In genomic region chr5:92017786-92018185, GRCh38 we compare ENCODE assay signal across 16 cellular contexts.
A peak's percentile ranks its signal among the peaks of the same experiment; 100 is the strongest.
DNase-seq lines count a peak whose midpoint lies in the region; ATAC-seq, FAIRE-seq and TF ChIP-seq lines count a peak whose summit lies in the region.
"Had no signal": no experiment of that assay in that cellular context is flagged by ENCODE, and none has a peak within 500 bp of the region (broad histone marks: within the 10 kb centered on the region; RNA-seq: fewer than 3 reads in every experiment).

No MANE protein-coding gene starts in this region.

- H3K27me3 ChIP-seq in adipocyte (replicated peaks; ENCODE audit: control insufficient read depth, insufficient read depth, low read length): no peaks in the 10 kb centered on the region
- H3K27me3 ChIP-seq: heart left ventricle, tibial artery had no signal

- TF ChIP-seq RAD21 in A549 (conservative IDR thresholded peaks at IDR 0.05 in 1 of 2, IDR thresholded peaks at IDR 0.05 in 1 of 2): no peak

- intact Hi-C loops in Right ventricle myocardium superior (cut with DNase I): no loop called here

- H3K4me2 ChIP-seq in A549: peak overlapping the region; percentile 51

- no peak for TF ChIP-seq EP300 in A549 (IDR thresholded peaks at IDR 0.05)

- POLR2A ChIA-PET in A549 (lab: Yijun Ruan, JAX) (no interaction called here), HEK293T (lab: Yijun Ruan, JAX) (no interaction called here)

- FAIRE-seq in A549 (lab: Jason Lieb, UNC): no peak
- FAIRE-seq: K562 had no signal

- H3K36me3 ChIP-seq in adipocyte (ENCODE audit: control insufficient read depth, insufficient read depth, low read length, severe bottlenecking): no peaks in the 10 kb centered on the region
- H3K36me3 ChIP-seq: heart left ventricle, tibial artery had no signal

- no peak for TF ChIP-seq CTCF in A549 (IDR thresholded peaks at IDR 0.05)

- H3K4me3 ChIP-seq in A549 (no peak overlapping the region), adipocyte (ENCODE audit: low read length) (no peak overlapping the region)
- H3K4me3 ChIP-seq: heart left ventricle, K562, tibial artery had no signal

- H3K9me3 ChIP-seq in A549 (no peaks in the 10 kb centered on the region), adipocyte (ENCODE audit: control insufficient read depth, low read length) (peaks cover 3% of the 10 kb centered on the region)
- H3K9me3 ChIP-seq: heart left ventricle, tibial artery had no signal

- peaks cover 31% of the 10 kb centered on the region for H3K4me1 ChIP-seq in A549
- peaks cover 6% of the 10 kb centered on the region for H3K4me1 ChIP-seq in adipocyte (ENCODE audit: control insufficient read depth, insufficient read depth, low read length)
- H3K4me1 ChIP-seq: heart left ventricle, tibial artery had no signal

- CTCF ChIA-PET in A549 (lab: Yijun Ruan, JAX) (no interaction called here), HEK293T (lab: Yijun Ruan, JAX) (interaction anchor here (0.7 kb wide), 1 partner anchor 15 kb away, joined by 3 read pairs; no protein-coding TSS in a partner anchor)

- DNase-seq in A549 (ENCODE audit: low read depth in 1 of 2, low spot score in 1 of 2): peak; percentile 5 to 57
- DNase-seq in HEK293T (ENCODE audit: extremely low spot score): no peak
- peak; percentile 65 for DNase-seq in adipocyte (ENCODE audit: low read depth)
- peak; percentile 59 for DNase-seq in glomerular visceral epithelial cell (ENCODE audit: extremely low spot score)
- no peak for DNase-seq in NCI-H2081 treated with DMSO at 0.1 percent for 48 hours (lab: John Stamatoyannopoulos, UW)
- DNase-seq in Right ventricle myocardium superior: no peak
- DNase-seq: activated naive CD8-positive, alpha-beta T cell treated with anti-CD3 and anti-CD28 coated beads, Interleukin-2, amount 10 ng/mL, durations not matched to agents 7 days and 5 days; DMS79; heart left ventricle; NCI-H187 treated with DMSO at 0.1 percent for 48 hours; SIG-M5; tibial artery had no signal

- TF ChIP-seq POLR2A in A549 (IDR thresholded peaks at IDR 0.05; ENCODE audit: low read length): no peak

- peak; percentile 74 to 88; a peak in 5 of 6 replicates for ATAC-seq in A549
- no peak for ATAC-seq in HG03565 (IDR thresholded peaks at IDR 0.05; ENCODE audit: unreplicated experiment)
- no peak for ATAC-seq in Right ventricle myocardium superior (ENCODE audit: poor library complexity)
- ATAC-seq in GM19397 (IDR thresholded peaks at IDR 0.05; ENCODE audit: unreplicated experiment): no peak
- ATAC-seq: heart left ventricle, K562 had no signal

- no peak overlapping the region for H3K9ac ChIP-seq in adipocyte (ENCODE audit: low read length)

- H3K27ac ChIP-seq in A549: peak overlapping the region; percentile 14 to 43; a peak in 3 of 6 replicates
- H3K27ac ChIP-seq: heart left ventricle, tibial artery, VCaP had no signal

TF ChIP-seq in A549, 52 proteins besides CTCF, POLR2A, EP300 and RAD21:
- TF ChIP-seq USF2 (IDR thresholded peaks at IDR 0.05) (no peak), JUNB (IDR thresholded peaks at IDR 0.05) (peak; percentile 63; the same call in 1 of the 2 replicates), FOSL2 (IDR thresholded peaks at IDR 0.05) (no peak), FOSL2 (CRISPR knock-in tag; IDR thresholded peaks at IDR 0.05) (peak; percentile 68)

TF ChIP-seq in HEK293T, 16 proteins besides CTCF, POLR2A, EP300 and RAD21:
- TF ChIP-seq, protein P1, sequence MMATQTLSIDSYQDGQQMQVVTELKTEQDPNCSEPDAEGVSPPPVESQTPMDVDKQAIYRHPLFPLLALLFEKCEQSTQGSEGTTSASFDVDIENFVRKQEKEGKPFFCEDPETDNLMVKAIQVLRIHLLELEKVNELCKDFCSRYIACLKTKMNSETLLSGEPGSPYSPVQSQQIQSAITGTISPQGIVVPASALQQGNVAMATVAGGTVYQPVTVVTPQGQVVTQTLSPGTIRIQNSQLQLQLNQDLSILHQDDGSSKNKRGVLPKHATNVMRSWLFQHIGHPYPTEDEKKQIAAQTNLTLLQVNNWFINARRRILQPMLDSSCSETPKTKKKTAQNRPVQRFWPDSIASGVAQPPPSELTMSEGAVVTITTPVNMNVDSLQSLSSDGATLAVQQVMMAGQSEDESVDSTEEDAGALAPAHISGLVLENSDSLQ (IDR thresholded peaks at IDR 0.05): peak; percentile 64
- no peak for TF ChIP-seq TARDBP (IDR thresholded peaks at IDR 0.05)

Comparison
In these comparisons a context has a peak if more than half of its experiments do, and no peak if none do; other contexts are left out.
1. ATAC-seq: peak in A549 (2 of 2); none in HG03565 (single experiment), Right ventricle myocardium superior (single experiment) and GM19397 (single experiment).
2. DNase-seq: peak in A549 (2 of 2), adipocyte (single experiment) and glomerular visceral epithelial cell (single experiment); none in HEK293T (single experiment), NCI-H2081 treated with DMSO at 0.1 percent for 48 hours (single experiment) and Right ventricle myocardium superior (single experiment).